In the genomic region with DNA sequence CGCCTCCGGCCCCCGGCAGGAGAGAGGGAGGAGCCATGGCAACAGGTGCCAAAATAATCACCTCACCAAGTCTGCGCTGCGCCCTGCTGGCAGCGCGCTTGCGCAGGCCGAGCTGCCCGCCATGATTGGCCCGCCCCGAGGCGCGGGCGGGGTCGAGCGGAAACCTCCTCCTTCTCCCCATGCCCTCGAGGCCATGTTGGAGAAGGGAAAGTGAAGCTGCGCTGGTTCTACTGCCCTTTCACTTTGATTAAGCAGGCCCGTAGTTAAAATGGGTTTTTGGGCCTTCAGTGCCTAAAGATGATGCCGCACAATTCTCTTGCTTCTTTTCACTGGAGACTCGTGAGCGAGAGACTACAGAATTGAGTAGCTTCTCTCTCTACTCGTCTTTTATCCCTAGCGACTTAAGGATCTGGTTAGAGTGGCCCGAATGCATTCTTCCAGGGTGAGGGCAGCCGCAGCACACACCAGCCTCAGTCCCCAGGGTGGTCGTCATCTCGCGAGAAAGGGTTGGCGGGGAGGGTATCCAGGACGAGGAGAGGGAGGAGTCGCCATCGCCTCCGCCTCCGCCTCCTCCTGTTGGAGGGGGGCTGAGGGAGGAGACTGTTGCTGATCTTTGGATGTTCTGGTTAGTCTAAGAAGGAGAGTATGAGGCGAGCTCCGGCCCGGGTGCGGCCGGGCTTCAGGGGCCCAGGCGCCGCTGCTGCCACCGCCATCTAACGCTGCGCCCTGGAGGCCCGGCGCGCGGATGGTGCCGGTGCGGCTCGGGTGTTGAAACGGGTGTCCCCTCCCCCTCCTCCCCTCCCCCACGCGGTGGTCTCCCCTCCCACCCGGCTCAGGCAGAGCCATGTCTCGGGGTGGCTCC, we compare ENCODE assay signal across 8 cellular contexts. TPM values are rescaled to one million over a fixed set of nuclear protein-coding genes. Genes with fewer than 3 reads are reported as not detected.
A peak's percentile ranks its signal among the peaks of the same experiment; 100 is the strongest.
DNase-seq lines count a peak whose midpoint lies in the region; ATAC-seq and TF ChIP-seq lines count a peak whose summit lies in the region.

A gene with protein sequence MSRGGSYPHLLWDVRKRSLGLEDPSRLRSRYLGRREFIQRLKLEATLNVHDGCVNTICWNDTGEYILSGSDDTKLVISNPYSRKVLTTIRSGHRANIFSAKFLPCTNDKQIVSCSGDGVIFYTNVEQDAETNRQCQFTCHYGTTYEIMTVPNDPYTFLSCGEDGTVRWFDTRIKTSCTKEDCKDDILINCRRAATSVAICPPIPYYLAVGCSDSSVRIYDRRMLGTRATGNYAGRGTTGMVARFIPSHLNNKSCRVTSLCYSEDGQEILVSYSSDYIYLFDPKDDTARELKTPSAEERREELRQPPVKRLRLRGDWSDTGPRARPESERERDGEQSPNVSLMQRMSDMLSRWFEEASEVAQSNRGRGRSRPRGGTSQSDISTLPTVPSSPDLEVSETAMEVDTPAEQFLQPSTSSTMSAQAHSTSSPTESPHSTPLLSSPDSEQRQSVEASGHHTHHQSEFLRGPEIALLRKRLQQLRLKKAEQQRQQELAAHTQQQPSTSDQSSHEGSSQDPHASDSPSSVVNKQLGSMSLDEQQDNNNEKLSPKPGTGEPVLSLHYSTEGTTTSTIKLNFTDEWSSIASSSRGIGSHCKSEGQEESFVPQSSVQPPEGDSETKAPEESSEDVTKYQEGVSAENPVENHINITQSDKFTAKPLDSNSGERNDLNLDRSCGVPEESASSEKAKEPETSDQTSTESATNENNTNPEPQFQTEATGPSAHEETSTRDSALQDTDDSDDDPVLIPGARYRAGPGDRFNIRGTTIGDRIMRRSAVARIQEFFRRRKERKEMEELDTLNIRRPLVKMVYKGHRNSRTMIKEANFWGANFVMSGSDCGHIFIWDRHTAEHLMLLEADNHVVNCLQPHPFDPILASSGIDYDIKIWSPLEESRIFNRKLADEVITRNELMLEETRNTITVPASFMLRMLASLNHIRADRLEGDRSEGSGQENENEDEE (plus strand): TSS at position 616 of the 862 bp plus-strand sequence. CDS start 229 bp downstream, at position 845.

- peak within 1 kb of the TSS; percentile 93 for H3K27ac Mint-ChIP-seq in CD8-positive, alpha-beta T cell

- peak within 1 kb of the TSS; percentile 89 for H3K4me3 Mint-ChIP-seq in CD8-positive, alpha-beta T cell

- no peaks in the 10 kb centered on the region for H3K9me3 Mint-ChIP-seq in CD8-positive, alpha-beta T cell

- no peaks in the 10 kb centered on the region for H3K9me3 ChIP-seq in CD8-positive, alpha-beta T cell (ENCODE audit: low read length)
- H3K9me3 ChIP-seq in lower lobe of right lung: no peaks in the 10 kb centered on the region

- H3K4me3 ChIP-seq in CD8-positive, alpha-beta T cell (ENCODE audit: low read depth, low read length): peak within 1 kb of the TSS; percentile 86
- H3K4me3 ChIP-seq in lower lobe of right lung: peak within 1 kb of the TSS; percentile 86

- H3K4me1 Mint-ChIP-seq in CD8-positive, alpha-beta T cell (ENCODE audit: low read depth): peaks cover 54% of the 10 kb centered on the region

- no peak for TF ChIP-seq CTCF in CD8-positive, alpha-beta T cell (IDR thresholded peaks at IDR 0.05)
- no peak for TF ChIP-seq CTCF in lower lobe of right lung (IDR thresholded peaks at IDR 0.05)

- H3K36me3 Mint-ChIP-seq in CD8-positive, alpha-beta T cell: peaks cover 17% of the 10 kb centered on the region

- peaks cover 29% of the 10 kb centered on the region for H3K4me1 ChIP-seq in CD8-positive, alpha-beta T cell (ENCODE audit: insufficient read depth, low read length)
- peaks cover 33% of the 10 kb centered on the region for H3K4me1 ChIP-seq in lower lobe of right lung

- intact Hi-C loops in CD8-positive, alpha-beta T cell (cut with DNase I, micrococcal nuclease): loop anchor here (1.0 to 10.0 kb wide), 17 partner anchors 131 to 1956 kb away; partner anchors contain the start of genes SCYL3 (in 2 of the 2), BLZF1 (in 1 of the 2), METTL18 (in 1 of the 2) and NME7 (in 1 of the 2)
- intact Hi-C loops in lower lobe of right lung (cut with DNase I): no loop called here

- CTCF ChIA-PET in CD8-positive, alpha-beta T cell (lab: Charles Lee): interaction anchor here (1.1 kb wide), 1 partner anchor 15 kb away, joined by 3 read pairs; no protein-coding TSS in a partner anchor

- no peaks in the 10 kb centered on the region for H3K36me3 ChIP-seq in CD8-positive, alpha-beta T cell (ENCODE audit: insufficient read depth, low read length)
- H3K36me3 ChIP-seq in lower lobe of right lung: no peaks in the 10 kb centered on the region

- POLR2A ChIA-PET in CD8-positive, alpha-beta T cell (lab: Charles Lee): interaction anchor here (0.7 to 2.8 kb wide), 24 partner anchors 8 to 1958 kb away, joined by 3 to 8 read pairs (median 4); partner anchors contain the start of genes ADCY10, GPR161 and POGK

- peak within 1 kb of the TSS; percentile 91 for H3K27ac ChIP-seq in CD8-positive, alpha-beta T cell (ENCODE audit: low read depth, low read length)
- peak within 1 kb of the TSS; percentile 93 for H3K27ac ChIP-seq in lower lobe of right lung

- peak; percentile 78 for ATAC-seq in CD8-positive, alpha-beta T cell
- ATAC-seq in GM19467 (IDR thresholded peaks at IDR 0.05; ENCODE audit: unreplicated experiment) (peak; percentile 76), lower lobe of right lung (peak; percentile 95 to 98)

- no peaks in the 10 kb centered on the region for H3K27me3 Mint-ChIP-seq in CD8-positive, alpha-beta T cell (ENCODE audit: low read depth)

- DNase-seq in CD8-positive, alpha-beta T cell: peak; percentile 93 to 99 (median 96)
- DNase-seq in HS-27A (ENCODE audit: low read depth): peak; percentile 94
- DNase-seq in NK-92 (lab: John Stamatoyannopoulos, UW; ENCODE audit: unreplicated experiment): peak; percentile 86
- peak; percentile 93 for DNase-seq in activated CD8-positive, alpha-beta memory T cell treated with anti-CD3 and anti-CD28 coated beads for 1 hour (ENCODE audit: extremely low read depth in 1 of 2, low read depth in 1 of 2)
- DNase-seq in effector CD4-positive, alpha-beta T cell: peak; percentile 97
- peak; percentile 97 for DNase-seq in lower lobe of right lung
- DNase-seq in stimulated activated CD4-positive, alpha-beta T cell treated with anti-CD3 and anti-CD28 coated beads, TNF-alpha, amount 100 ng/mL, for 24 hours (ENCODE audit: low read depth in 3 of 3): peak; percentile 89 to 94 (median 93)

- H3K27me3 ChIP-seq in CD8-positive, alpha-beta T cell (ENCODE audit: insufficient read depth, low read length): no peaks in the 10 kb centered on the region
- no peaks in the 10 kb centered on the region for H3K27me3 ChIP-seq in lower lobe of right lung (ENCODE audit: low read depth)

RNA-seq across cellular contexts. Expression of the gene that starts here (rescaled TPM):
- total RNA-seq in CD8-positive, alpha-beta T cell: 10 to 100 TPM; 12.4 to 13.0 TPM
- 50.6 TPM for total RNA-seq in lower lobe of right lung

Comparison
In these comparisons a context has a peak if more than half of its experiments do, and no peak if none do; other contexts are left out.
1. Peak in every context shown above with its lines: DNase-seq, ATAC-seq, H3K4me3 ChIP-seq and H3K27ac ChIP-seq.